Comparison of ENCODE assay signal across 8 cellular contexts in the genomic region with DNA sequence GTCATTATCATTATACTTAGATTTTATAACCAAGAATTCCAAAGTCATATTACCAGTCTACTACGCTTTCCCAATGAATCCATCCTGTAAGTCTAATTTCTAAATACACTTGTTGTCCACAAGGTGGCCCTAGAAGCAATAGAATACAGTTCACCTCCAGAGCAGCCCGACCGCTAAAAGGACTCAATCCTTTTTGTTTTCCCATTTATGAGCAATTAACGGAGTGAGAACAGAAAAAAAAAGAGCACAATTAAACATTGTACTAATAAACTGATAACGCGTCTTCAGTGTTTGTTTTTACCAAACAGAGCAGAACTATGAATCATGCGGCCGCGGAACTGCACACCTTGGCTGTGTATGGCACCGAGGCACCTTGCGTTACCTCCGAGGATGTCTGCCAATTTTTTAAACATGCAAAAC.
DNase-seq lines count a peak whose midpoint lies in the region; ATAC-seq and TF ChIP-seq lines count a peak whose summit lies in the region.

No MANE protein-coding gene starts in this region.

- no peak overlapping the region for H3K27ac ChIP-seq in ovary

- TF ChIP-seq CTCF in ovary (IDR thresholded peaks at IDR 0.05) = peak; percentile 9 to 90 (median 85)

- no peak for TF ChIP-seq EP300 in ovary (IDR thresholded peaks at IDR 0.05)

- 1 to 3% (median 2%) methylated on average over 12 of the region's 12 CpGs for WGBS in ovary, 3 donors

- DNase-seq in D341Med (ENCODE audit: low spot score) (peak; percentile 42), H7 (peak; percentile 46), NCI-H345 (lab: John Stamatoyannopoulos, UW) (peak; percentile 52), Right ventricle myocardium superior (no peak), ovary (peak; percentile 42 to 65 (median 47))
- no peak for DNase-seq in activated naive CD8-positive, alpha-beta T cell treated with anti-CD3 and anti-CD28 coated beads, Interleukin-2, amount 10 ng/mL, durations not matched to agents 7 days and 5 days

- no peaks in the 10 kb centered on the region for H3K36me3 ChIP-seq in H7 (replicated peaks; ENCODE audit: control insufficient read depth, insufficient read depth, low read length)
- H3K36me3 ChIP-seq in ovary = no peaks in the 10 kb centered on the region

- H3K9me3 ChIP-seq in ovary = no peaks in the 10 kb centered on the region

- H3K4me1 Mint-ChIP-seq in activated naive CD8-positive, alpha-beta T cell treated with anti-CD3 and anti-CD28 coated beads, Interleukin-2, amount 10 ng/mL, durations not matched to agents 7 days and 5 days = peaks cover 3% of the 10 kb centered on the region

- H3K36me3 Mint-ChIP-seq in activated naive CD8-positive, alpha-beta T cell treated with anti-CD3 and anti-CD28 coated beads, Interleukin-2, amount 10 ng/mL, durations not matched to agents 7 days and 5 days = no peaks in the 10 kb centered on the region

- no peak for ATAC-seq in activated naive CD8-positive, alpha-beta T cell treated with anti-CD3 and anti-CD28 coated beads, Interleukin-2, amount 10 ng/mL, durations not matched to agents 7 days and 5 days (ENCODE audit: low read depth)
- ATAC-seq in Right ventricle myocardium superior (ENCODE audit: poor library complexity) (peak; percentile 78), GM21825 (IDR thresholded peaks at IDR 0.05; ENCODE audit: unreplicated experiment) (no peak), GM18519 (IDR thresholded peaks at IDR 0.05; ENCODE audit: low FRiP score, unreplicated experiment) (no peak)

- POLR2A ChIA-PET in activated naive CD8-positive, alpha-beta T cell treated with anti-CD3 and anti-CD28 coated beads, Interleukin-2, amount 10 ng/mL, durations not matched to agents 7 days and 5 days (lab: Charles Lee) = no interaction called here

- no peak for TF ChIP-seq POLR2A in ovary (IDR thresholded peaks at IDR 0.05)

- no peak overlapping the region for H3K27ac Mint-ChIP-seq in activated naive CD8-positive, alpha-beta T cell treated with anti-CD3 and anti-CD28 coated beads, Interleukin-2, amount 10 ng/mL, durations not matched to agents 7 days and 5 days

- no peaks in the 10 kb centered on the region for H3K9me3 Mint-ChIP-seq in activated naive CD8-positive, alpha-beta T cell treated with anti-CD3 and anti-CD28 coated beads, Interleukin-2, amount 10 ng/mL, durations not matched to agents 7 days and 5 days

- intact Hi-C loops in Right ventricle myocardium superior (cut with DNase I) = loop anchor here (2.0 kb wide), 1 partner anchor 326 kb away; no protein-coding TSS in a partner anchor
- intact Hi-C loops in ovary (cut with DNase I) = loop anchor here (5.0 to 10.0 kb wide), 5 partner anchors 158 to 468 kb away; partner anchors contain the start of gene DAPK1 (in 2 of the 4)

- H3K4me3 Mint-ChIP-seq in activated naive CD8-positive, alpha-beta T cell treated with anti-CD3 and anti-CD28 coated beads, Interleukin-2, amount 10 ng/mL, durations not matched to agents 7 days and 5 days = peak overlapping the region; percentile 40

- H3K4me1 ChIP-seq in ovary (ENCODE audit: insufficient read depth) = no peaks in the 10 kb centered on the region

- no peaks in the 10 kb centered on the region for H3K27me3 ChIP-seq in H7 (ENCODE audit: control insufficient read depth, insufficient read depth, low read length)
- no peaks in the 10 kb centered on the region for H3K27me3 ChIP-seq in ovary

- H3K27me3 Mint-ChIP-seq in activated naive CD8-positive, alpha-beta T cell treated with anti-CD3 and anti-CD28 coated beads, Interleukin-2, amount 10 ng/mL, durations not matched to agents 7 days and 5 days = peaks cover 13% of the 10 kb centered on the region

- H3K4me3 ChIP-seq in H7 (ENCODE audit: insufficient read depth, low read depth, low read length) (peak overlapping the region; percentile 27), ovary (peak overlapping the region; percentile 37)

Comparison
In these comparisons a context has a peak if more than half of its experiments do, and no peak if none do; other contexts are left out.
1. DNase-seq: peak in D341Med (single experiment), H7 (single experiment), NCI-H345 (single experiment) and ovary (5 of 5); none in activated naive CD8-positive, alpha-beta T cell treated with anti-CD3 and anti-CD28 coated beads, Interleukin-2, amount 10 ng/mL, durations not matched to agents 7 days and 5 days (single experiment) and Right ventricle myocardium superior (single experiment).